ENCODE assay signal across 8 cellular contexts in the genomic region with DNA sequence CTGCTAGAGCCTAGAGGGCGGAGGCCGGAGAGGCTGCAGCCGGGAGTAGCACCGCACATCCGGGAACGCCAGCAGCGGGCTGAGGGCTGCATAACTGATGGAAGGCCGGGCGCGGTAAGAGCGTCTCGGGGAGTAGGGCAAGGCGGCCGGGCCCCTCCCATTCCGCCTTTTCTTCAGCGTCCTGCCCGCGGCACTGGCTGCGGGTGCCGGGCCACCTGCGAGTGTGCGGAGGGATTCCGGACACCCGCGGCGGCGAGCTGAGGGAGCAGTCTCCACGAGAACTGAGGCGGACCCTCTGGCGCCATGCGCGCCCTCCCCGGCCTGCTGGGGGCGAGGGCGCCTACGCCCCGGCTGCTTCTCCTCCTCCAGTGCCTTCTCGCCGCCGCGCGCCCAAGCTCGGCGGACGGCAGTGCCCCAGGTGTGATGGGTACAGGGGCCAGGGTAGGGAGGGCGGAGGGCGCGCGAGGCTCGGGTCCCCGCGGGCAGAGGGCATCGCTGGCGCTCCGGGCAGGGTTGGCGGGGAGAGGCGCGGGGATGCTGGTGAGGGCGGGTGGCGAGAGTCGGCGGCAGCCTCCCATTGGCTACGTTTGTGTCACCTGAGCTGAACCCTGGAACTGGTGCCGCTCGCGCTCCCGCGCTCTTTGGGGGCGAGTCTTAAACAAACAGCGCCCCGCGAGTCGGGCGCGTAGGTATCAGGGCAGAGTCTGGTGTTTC.
DNase-seq lines count a peak whose midpoint lies in the region; ATAC-seq, FAIRE-seq and TF ChIP-seq lines count a peak whose summit lies in the region.

No MANE protein-coding gene starts in this region.

- H3K9ac ChIP-seq in H1 (replicated peaks in 1 of 4; ENCODE audit: extremely low read depth in 1 of 4, low read depth in 3 of 4, low read length in 3 of 4) = peak overlapping the region; percentile 65 to 88 (median 68)

- H3K14ac ChIP-seq in H1 (ENCODE audit: insufficient read length) = no peak overlapping the region

- no peak overlapping the region for H3K4ac ChIP-seq in H1 (replicated peaks; ENCODE audit: insufficient read length, low read depth, low read length)

- no peak overlapping the region for H2BK20ac ChIP-seq in H1 (ENCODE audit: low read length)

- H2BK120ac ChIP-seq in H1 (replicated peaks; ENCODE audit: low read depth, low read length) = no peak overlapping the region

- no peaks in the 10 kb centered on the region for H3K79me1 ChIP-seq in H1 (ENCODE audit: low read depth, low read length)

- TF ChIP-seq POLR2A in H1 (IDR thresholded peaks at IDR 0.05; ENCODE audit: control extremely low read depth in 1 of 2, low read depth in 2 of 2, low read length in 2 of 2) = peak; percentile 64 to 80

- no peak for FAIRE-seq in H1 (lab: Jason Lieb, UNC)

- TF ChIP-seq EP300 in H1 (IDR thresholded peaks at IDR 0.05; ENCODE audit: borderline replicate concordance in 1 of 2, low read depth in 2 of 2, low read length in 2 of 2) = no peak

- 0 out of 4 replicates have a peak, but pooled peaks cover 0 to 3% of the 10 kb centered on the region in 2 experiments for H3K9me3 ChIP-seq in H1 (ENCODE audit: insufficient read depth in 2 of 2, low read depth in 1 of 2, low read length in 1 of 2)

- H3K4me1 ChIP-seq in H1 (replicated peaks in 1 of 4; ENCODE audit: control insufficient read depth in 3 of 4, insufficient read depth in 4 of 4, low read length in 3 of 4) = peaks cover 0 to 4% (median 1%) of the 10 kb centered on the region in 4 experiments; a peak in 2 of 7 replicates

- H4K5ac ChIP-seq in H1 (ENCODE audit: insufficient read length, low read depth, low read length) = peak overlapping the region; percentile 65

- no peak overlapping the region for H2BK15ac ChIP-seq in H1 (ENCODE audit: low read length)

- H4K8ac ChIP-seq in H1 (ENCODE audit: extremely low read depth, insufficient read depth, low read length) = peak overlapping the region; percentile 91

- DNase-seq in NCI-H82 (lab: John Stamatoyannopoulos, UW) (peak; percentile 40), NCI-H82 treated with DMSO at 0.1 percent for 48 hours (lab: John Stamatoyannopoulos, UW; ENCODE audit: unreplicated experiment) (no peak), NCI-H345 treated with DMSO at 0.1 percent for 48 hours (lab: John Stamatoyannopoulos, UW; ENCODE audit: unreplicated experiment) (peak; percentile 73), H1 (ENCODE audit: low read depth in 1 of 2, low spot score in 2 of 2) (peak in 1 of 2 experiments; percentile 88), mucosa of gallbladder (ENCODE audit: low spot score) (peak; percentile 78)
- peak; percentile 58 to 77 for DNase-seq in activated CD8-positive, alpha-beta memory T cell treated with anti-CD3 and anti-CD28 coated beads for 4 hours (ENCODE audit: low read depth in 2 of 2)
- DNase-seq in stimulated activated CD8-positive, alpha-beta memory T cell treated with anti-CD3 and anti-CD28 coated beads, Interleukin-4, amount 100 ng/mL, for 48 hours = peak; percentile 89

- no peak overlapping the region for H3K56ac ChIP-seq in H1 (replicated peaks; ENCODE audit: insufficient read length, low read depth, low read length)

- H2BK5ac ChIP-seq in H1 (ENCODE audit: low read depth, low read length) = 0 out of 2 replicates have a peak overlapping the region, but pooled peaks have one; percentile 63

- no peak for TF ChIP-seq RAD21 in H1 (IDR thresholded peaks at IDR 0.05 in 1 of 2, conservative IDR thresholded peaks at IDR 0.05 in 1 of 2; ENCODE audit: low read depth in 2 of 2, low read length in 2 of 2)

- CTCF ChIA-PET in H1 (lab: Charles Lee; ENCODE audit: partially characterized antibody) = interaction anchor here (0.8 to 1.0 kb wide), 2 partner anchors 11 to 44 kb away, joined by 3 to 4 read pairs; no protein-coding TSS in a partner anchor

- no peak overlapping the region for H2BK12ac ChIP-seq in H1 (ENCODE audit: low read depth, low read length)

- H3K27me3 ChIP-seq in H1 (replicated peaks in 1 of 4; ENCODE audit: control insufficient read depth in 3 of 4, extremely low read depth in 1 of 4, insufficient read depth in 3 of 4, low read length in 3 of 4) = no peaks in the 10 kb centered on the region; a peak in 1 of 7 replicates

- no peaks in the 10 kb centered on the region for H4K20me1 ChIP-seq in H1 (replicated peaks in 1 of 2; ENCODE audit: control insufficient read depth in 1 of 2, insufficient read depth in 2 of 2, low read length in 2 of 2)

- ATAC-seq in HG02763 (IDR thresholded peaks at IDR 0.05; ENCODE audit: unreplicated experiment) = no peak

- H4K91ac ChIP-seq in H1 (replicated peaks; ENCODE audit: insufficient read length, low read length) = peak overlapping the region; percentile 17

- TF ChIP-seq CTCF in H1 (IDR thresholded peaks at IDR 0.05; ENCODE audit: control extremely low read depth in 1 of 3, insufficient read depth in 1 of 3, low read depth in 1 of 3, low read length in 3 of 3) = no peak

- no peaks in the 10 kb centered on the region for H3K79me2 ChIP-seq in H1 (ENCODE audit: control insufficient read depth in 1 of 2, insufficient read depth in 2 of 2, low read length in 2 of 2)

- peak overlapping the region; percentile 78 for H3K18ac ChIP-seq in H1 (ENCODE audit: extremely low read depth, low read length)

- H2AFZ ChIP-seq in H1 (ENCODE audit: low read length) = peak overlapping the region; percentile 91

- H2AK5ac ChIP-seq in H1 (ENCODE audit: low read depth, low read length) = no peak overlapping the region

- H3K36me3 ChIP-seq in H1 (ENCODE audit: control insufficient read depth in 2 of 4, insufficient read depth in 4 of 4, low read length in 3 of 4) = no peaks in the 10 kb centered on the region

- H3K23me2 ChIP-seq in H1 (ENCODE audit: low read depth, low read length) = peaks cover 7% of the 10 kb centered on the region; the same call in 1 of the 2 replicates

- POLR2A ChIA-PET in H1 (lab: Charles Lee; ENCODE audit: partially characterized antibody) = interaction anchor here (0.6 to 3.1 kb wide), 6 partner anchors 9 to 117 kb away, joined by 3 to 9 read pairs (median 4); no protein-coding TSS in a partner anchor

- no peak overlapping the region for H3K23ac ChIP-seq in H1 (ENCODE audit: insufficient read length)

- WGBS in H1 (ENCODE audit: extremely low coverage in 1 of 2, insufficient coverage in 1 of 2, insufficient read length in 1 of 2, insufficient replicate concordance in 2 of 2, low coverage in 1 of 2, low lambda C conversion rate in 2 of 2, missing lambda C conversion rate in 1 of 2), 2 experiments = 1% methylated on average over 39 of the region's 75 CpGs; no CpG with 5 or more reads in 1 of the 2 experiments

- H3K4me3 ChIP-seq in H1 (ENCODE audit: extremely low read depth in 1 of 4, insufficient read depth in 2 of 4, low read depth in 3 of 4, low read length in 4 of 4) = peak overlapping the region; percentile 44 to 76 (median 58)

- peak overlapping the region; percentile 72 to 86 for H3K4me2 ChIP-seq in H1 (ENCODE audit: insufficient read depth in 1 of 2, low read depth in 2 of 2, low read length in 2 of 2)

- H3K27ac ChIP-seq in H1 (ENCODE audit: low read depth, low read length) = peak overlapping the region; percentile 74

TF ChIP-seq in H1, 55 proteins besides CTCF, POLR2A, EP300 and RAD21:
- TF ChIP-seq, protein P1, sequence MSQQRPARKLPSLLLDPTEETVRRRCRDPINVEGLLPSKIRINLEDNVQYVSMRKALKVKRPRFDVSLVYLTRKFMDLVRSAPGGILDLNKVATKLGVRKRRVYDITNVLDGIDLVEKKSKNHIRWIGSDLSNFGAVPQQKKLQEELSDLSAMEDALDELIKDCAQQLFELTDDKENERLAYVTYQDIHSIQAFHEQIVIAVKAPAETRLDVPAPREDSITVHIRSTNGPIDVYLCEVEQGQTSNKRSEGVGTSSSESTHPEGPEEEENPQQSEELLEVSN (IDR thresholded peaks at IDR 0.05) = peak; percentile 98
- TF ChIP-seq EGR1 (IDR thresholded peaks at IDR 0.05; ENCODE audit: borderline replicate concordance, low read depth, low read length) (no peak), CHD2 (IDR thresholded peaks at IDR 0.05; ENCODE audit: low read length) (peak; percentile 57; the same call in 1 of the 2 replicates), CREB1 (IDR thresholded peaks at IDR 0.05) (no peak), RBBP5 (IDR thresholded peaks at IDR 0.05; ENCODE audit: borderline replicate concordance, low read depth, low read length) (peak; percentile 55; the same call in 1 of the 2 replicates), PHF8 (conservative IDR thresholded peaks at IDR 0.05; ENCODE audit: low read depth, low read length) (peak; percentile 50), BACH1 (IDR thresholded peaks at IDR 0.05; ENCODE audit: low read length) (no peak), SP2 (IDR thresholded peaks at IDR 0.05; ENCODE audit: low read length) (no peak), SP1 (IDR thresholded peaks at IDR 0.05; ENCODE audit: low read depth, low read length) (0 out of 2 replicates have a peak, but pooled peaks have one; percentile 7), TBP (IDR thresholded peaks at IDR 0.05; ENCODE audit: low read depth, low read length) (peak; percentile 61), KDM4A (IDR thresholded peaks at IDR 0.05; ENCODE audit: low read depth, low read length, severe bottlenecking) (peak; percentile 93), EZH2 (IDR thresholded peaks at IDR 0.05; ENCODE audit: low read depth, low read length, severe bottlenecking) (peak; percentile 31), SUZ12 (IDR thresholded peaks at IDR 0.05; ENCODE audit: low read length) (no peak), CBX8 (IDR thresholded peaks at IDR 0.05; ENCODE audit: borderline replicate concordance, low read depth, low read length) (no peak), TCF12 (IDR thresholded peaks at IDR 0.05; ENCODE audit: low read depth, low read length) (no peak), HDAC2 (IDR thresholded peaks at IDR 0.05; ENCODE audit: borderline replicate concordance in 1 of 2, low read depth in 2 of 2, low read length in 2 of 2) (peak in 1 of 2 experiments; percentile 52; a peak in 1 of 4 replicates), ASH2L (IDR thresholded peaks at IDR 0.05; ENCODE audit: low read length) (peak; percentile 65), TAF1 (IDR thresholded peaks at IDR 0.05; ENCODE audit: low read depth, low read length) (peak; percentile 70; the same call in 1 of the 2 replicates)
- TF ChIP-seq, protein P2, sequence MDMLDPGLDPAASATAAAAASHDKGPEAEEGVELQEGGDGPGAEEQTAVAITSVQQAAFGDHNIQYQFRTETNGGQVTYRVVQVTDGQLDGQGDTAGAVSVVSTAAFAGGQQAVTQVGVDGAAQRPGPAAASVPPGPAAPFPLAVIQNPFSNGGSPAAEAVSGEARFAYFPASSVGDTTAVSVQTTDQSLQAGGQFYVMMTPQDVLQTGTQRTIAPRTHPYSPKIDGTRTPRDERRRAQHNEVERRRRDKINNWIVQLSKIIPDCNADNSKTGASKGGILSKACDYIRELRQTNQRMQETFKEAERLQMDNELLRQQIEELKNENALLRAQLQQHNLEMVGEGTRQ (IDR thresholded peaks at IDR 0.05; ENCODE audit: low read length) = peak; percentile 83
- TF ChIP-seq, protein P3, sequence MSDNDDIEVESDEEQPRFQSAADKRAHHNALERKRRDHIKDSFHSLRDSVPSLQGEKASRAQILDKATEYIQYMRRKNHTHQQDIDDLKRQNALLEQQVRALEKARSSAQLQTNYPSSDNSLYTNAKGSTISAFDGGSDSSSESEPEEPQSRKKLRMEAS (IDR thresholded peaks at IDR 0.05) = peak; percentile 71
